Comparison of ENCODE assay signal across 17 cellular contexts in genomic region chr1:196997428-196997827, GRCh38. TPM values are rescaled to one million over a fixed set of nuclear protein-coding genes. Genes with fewer than 3 reads are reported as not detected.
DNase-seq lines count a peak whose midpoint lies in the region; ATAC-seq and FAIRE-seq lines count a peak whose summit lies in the region.
"Had no signal": no experiment of that assay in that cellular context is flagged by ENCODE, and none has a peak within 500 bp of the region (broad histone marks: within the 10 kb centered on the region; RNA-seq: fewer than 3 reads in every experiment).

No MANE protein-coding gene starts in this region.

- no peak overlapping the region for H2BK12ac ChIP-seq in mesenchymal stem cell (ENCODE audit: low read length in 2 of 2)

- H3K18ac ChIP-seq in mesenchymal stem cell (ENCODE audit: low read depth in 1 of 2, low read length in 2 of 2) = no peak overlapping the region

- H2BK120ac ChIP-seq in mesenchymal stem cell (ENCODE audit: low read depth, low read length) = no peak overlapping the region

- H2AFZ ChIP-seq in mesenchymal stem cell (ENCODE audit: low read depth, low read length) = no peak overlapping the region

- FAIRE-seq in GM19239 (lab: Jason Lieb, UNC) = no peak
- FAIRE-seq: RCC 7860 had no signal

- H3K36me3 ChIP-seq in mesenchymal stem cell (ENCODE audit: control insufficient read depth in 1 of 2, insufficient read depth in 2 of 2, low read depth in 1 of 2, low read length in 2 of 2) = no peaks in the 10 kb centered on the region

- H3K4ac ChIP-seq in mesenchymal stem cell (ENCODE audit: low read depth in 1 of 2, low read length in 2 of 2) = no peak overlapping the region

- 23% methylated on average over 1 of the region's 1 CpG for WGBS in mesenchymal stem cell

- H3K9me3 ChIP-seq in mesenchymal stem cell (ENCODE audit: control insufficient read depth, low read length) = no peaks in the 10 kb centered on the region

- no peak overlapping the region for H3K14ac ChIP-seq in mesenchymal stem cell (ENCODE audit: low read length in 2 of 2)

- no peak overlapping the region for H4K91ac ChIP-seq in mesenchymal stem cell (ENCODE audit: low read length)

- no peak overlapping the region for H2BK15ac ChIP-seq in mesenchymal stem cell (ENCODE audit: low read depth, poor library complexity, severe bottlenecking)

- H3K27me3 ChIP-seq in mesenchymal stem cell (ENCODE audit: control insufficient read depth in 1 of 2, insufficient read depth in 1 of 2, low read length in 2 of 2) = no peaks in the 10 kb centered on the region

- no peak overlapping the region for H3K27ac ChIP-seq in mesenchymal stem cell (ENCODE audit: low read length, poor library complexity, severe bottlenecking)

- H3K4me1 ChIP-seq in mesenchymal stem cell (ENCODE audit: control insufficient read depth, insufficient read depth, low read depth, low read length) = no peaks in the 10 kb centered on the region

- no peak overlapping the region for H3K4me2 ChIP-seq in mesenchymal stem cell (ENCODE audit: low read length, poor library complexity, severe bottlenecking)

- H2BK5ac ChIP-seq in mesenchymal stem cell (ENCODE audit: low read depth, low read length, poor library complexity, severe bottlenecking) = no peak overlapping the region

- H3K23ac ChIP-seq in mesenchymal stem cell (ENCODE audit: low read length in 2 of 2) = no peak overlapping the region

- peak overlapping the region in 1 of 2 experiments; percentile 23 for H3K4me3 ChIP-seq in mesenchymal stem cell (ENCODE audit: insufficient read depth in 1 of 2, low read depth in 1 of 2, low read length in 2 of 2)

- peak; percentile 65 for ATAC-seq in HG03442 (IDR thresholded peaks at IDR 0.05; ENCODE audit: unreplicated experiment)
- ATAC-seq: activated CD8-positive, alpha-beta memory T cell treated with anti-CD3 and anti-CD28 coated beads, Interleukin-2, amount 10 ng/mL, durations not matched to agents 7 days and 5 days; activated naive CD4-positive, alpha-beta T cell treated with anti-CD3 and anti-CD28 coated beads, Interleukin-2, amount 50 U/mL, for 72 hours had no signal

- no peak overlapping the region for H2AK5ac ChIP-seq in mesenchymal stem cell (ENCODE audit: low read length, severe bottlenecking)

- no peaks in the 10 kb centered on the region for H3K79me1 ChIP-seq in mesenchymal stem cell (replicated peaks; ENCODE audit: low read length, poor library complexity, severe bottlenecking)

- H4K8ac ChIP-seq in mesenchymal stem cell (ENCODE audit: low read length) = no peak overlapping the region

- DNase-seq in AG20443 (ENCODE audit: low spot score) = peak; percentile 63
- peak; percentile 7 for DNase-seq in astrocyte of the hippocampus (ENCODE audit: low read depth, low spot score)
- DNase-seq in mesenchymal stem cell = peak; percentile 51
- DNase-seq in glomerular visceral epithelial cell (ENCODE audit: extremely low spot score) = no peak
- DNase-seq in NCI-H446 (lab: John Stamatoyannopoulos, UW) = no peak
- DNase-seq in NCI-H2029 treated with DMSO at 0.1 percent for 48 hours (lab: John Stamatoyannopoulos, UW) = no peak
- no peak for DNase-seq in GM19239 (ENCODE audit: insufficient read length, low spot score)
- DNase-seq: activated CD8-positive, alpha-beta memory T cell treated with anti-CD3 and anti-CD28 coated beads, Interleukin-2, amount 10 ng/mL, durations not matched to agents 7 days and 5 days; CD4-positive, alpha-beta memory T cell; KBM-7; midbrain; NCI-H2107; posterior cingulate gyrus; stimulated activated CD4-positive, alpha-beta T cell treated with anti-CD3 and anti-CD28 coated beads, Interleukin-4, amount 100 ng/mL, for 4 hours had no signal

- no peak overlapping the region for H3K9ac ChIP-seq in mesenchymal stem cell (ENCODE audit: low read length)

RNA-seq across cellular contexts. Expression of gene CFHR5, which starts 20.1 kb away (rescaled TPM):
- polyA plus RNA-seq in mesenchymal stem cell (2013, experiment 1 of 2) = not detected
- not detected for polyA plus RNA-seq in mesenchymal stem cell (2013, experiment 2 of 2)
- polyA plus RNA-seq: CD4-positive, alpha-beta memory T cell had no signal

RNA-seq across cellular contexts. Expression of gene CFHR2, which starts 53.9 kb away (rescaled TPM):
- not detected for polyA plus RNA-seq in mesenchymal stem cell (2013, experiment 1 of 2)
- not detected for polyA plus RNA-seq in mesenchymal stem cell (2013, experiment 2 of 2)
- polyA plus RNA-seq: CD4-positive, alpha-beta memory T cell had no signal

Comparison
In these comparisons a context has a peak if more than half of its experiments do, and no peak if none do; other contexts are left out.
1. DNase-seq: peak in AG20443 (single experiment), astrocyte of the hippocampus (single experiment) and mesenchymal stem cell (single experiment); none in glomerular visceral epithelial cell (single experiment), NCI-H446 (0 of 2), NCI-H2029 treated with DMSO at 0.1 percent for 48 hours (single experiment) and GM19239 (single experiment).